Comparison of ENCODE assay signal across 15 cellular contexts in the genomic region with DNA sequence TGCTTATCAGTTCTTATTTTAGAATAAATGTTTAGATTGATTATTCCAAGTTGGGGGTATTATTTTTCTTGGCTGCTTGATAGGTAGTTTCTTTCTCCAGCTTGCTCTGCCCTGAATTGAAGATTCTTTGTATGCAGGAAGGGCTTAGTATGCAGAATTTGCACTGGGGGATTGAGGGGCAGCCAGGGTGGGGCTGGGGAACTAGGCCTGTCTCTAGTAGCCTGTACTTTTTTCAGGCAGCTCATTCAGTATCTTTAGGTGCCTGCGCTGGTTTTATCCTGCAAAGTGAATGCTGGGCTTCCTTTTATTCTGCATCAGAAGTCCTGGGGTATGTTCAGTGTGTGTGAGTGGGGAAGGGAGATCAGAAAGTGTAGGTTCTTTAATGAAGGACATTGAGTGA.
DNase-seq lines count a peak whose midpoint lies in the region; ATAC-seq, FAIRE-seq and TF ChIP-seq lines count a peak whose summit lies in the region.
"Had no signal": no experiment of that assay in that cellular context is flagged by ENCODE, and none has a peak within 500 bp of the region (broad histone marks: within the 10 kb centered on the region; RNA-seq: fewer than 3 reads in every experiment).

No MANE protein-coding gene starts in this region.

- no peak overlapping the region for H2BK20ac ChIP-seq in H9 (ENCODE audit: low read depth, low read length, poor library complexity, severe bottlenecking)

- H3K4me3 Mint-ChIP-seq in H9 (no peak overlapping the region), astrocyte (ENCODE audit: unreplicated experiment) (no peak overlapping the region), mesothelial cell of epicardium (no peak overlapping the region)
- H3K4me3 Mint-ChIP-seq: B cell; CD4-positive, CD25-positive, alpha-beta regulatory T cell had no signal

- H3K4ac ChIP-seq in H9 (ENCODE audit: low read depth, low read length): no peak overlapping the region

- H4K91ac ChIP-seq in H9 (ENCODE audit: insufficient read length, low read depth, low read length): no peak overlapping the region

- H3K9ac ChIP-seq in H9 (ENCODE audit: extremely low read depth, insufficient read length, low read length) (no peak overlapping the region), astrocyte (ENCODE audit: low read length) (no peak overlapping the region)
- H3K9ac ChIP-seq: BLaER1 treated with 17β-estradiol and CSF1 and Interleukin-3, amounts not matched to agents 10 nM and 100 nM; GM23248; KMS-11 had no signal

- no peaks in the 10 kb centered on the region for H3K9me3 ChIP-seq in H9 (ENCODE audit: control insufficient read depth, low read depth, low read length)
- H3K9me3 ChIP-seq in astrocyte (ENCODE audit: insufficient read depth, low read depth, low read length): no peaks in the 10 kb centered on the region
- H3K9me3 ChIP-seq: Caco-2 had no signal

- H3K9me3 Mint-ChIP-seq in H9: peaks cover 4 to 8% of the 10 kb centered on the region in 2 experiments; a peak in 4 of 5 replicates
- peaks cover 7% of the 10 kb centered on the region for H3K9me3 Mint-ChIP-seq in astrocyte (ENCODE audit: unreplicated experiment)
- H3K9me3 Mint-ChIP-seq in mesothelial cell of epicardium: peaks cover 22% of the 10 kb centered on the region

- no peaks in the 10 kb centered on the region for H3K23me2 ChIP-seq in H9 (ENCODE audit: insufficient read length, low read depth, low read length, poor library complexity, severe bottlenecking)

- H3K27ac Mint-ChIP-seq in H9: peak overlapping the region in 2 of 3 experiments; percentile 31 to 86; a peak in 2 of 7 replicates
- peak overlapping the region; percentile 50 for H3K27ac Mint-ChIP-seq in astrocyte (ENCODE audit: unreplicated experiment)
- H3K27ac Mint-ChIP-seq in mesothelial cell of epicardium: peak overlapping the region; percentile 32
- H3K27ac Mint-ChIP-seq: B cell; CD4-positive, CD25-positive, alpha-beta regulatory T cell had no signal

- H3K4me2 ChIP-seq in H9 (ENCODE audit: insufficient read depth, insufficient read length, low read length) (no peak overlapping the region), astrocyte (ENCODE audit: low read length) (no peak overlapping the region)
- H3K4me2 ChIP-seq: BLaER1 treated with 17β-estradiol and CSF1 and Interleukin-3, amounts not matched to agents 10 nM and 100 nM; KMS-11 had no signal

- no peak overlapping the region for H4K5ac ChIP-seq in H9 (ENCODE audit: insufficient read length, low read depth, low read length)

- no peak overlapping the region for H2BK5ac ChIP-seq in H9 (ENCODE audit: insufficient read length, low read length)

- no peaks in the 10 kb centered on the region for H3K79me1 ChIP-seq in H9 (ENCODE audit: insufficient read depth, low read depth, low read length, poor library complexity, severe bottlenecking)

- H3K36me3 Mint-ChIP-seq in H9 (ENCODE audit: insufficient read depth in 1 of 3, low read depth in 3 of 3) (peaks cover 0 to 9% (median 1%) of the 10 kb centered on the region in 3 experiments; a peak in 3 of 7 replicates), astrocyte (ENCODE audit: low read depth, unreplicated experiment) (no peaks in the 10 kb centered on the region), mesothelial cell of epicardium (peaks cover 9% of the 10 kb centered on the region)
- H3K36me3 Mint-ChIP-seq: CD4-positive, CD25-positive, alpha-beta regulatory T cell had no signal

- H3K4me1 Mint-ChIP-seq in H9 (peaks cover 14 to 21% of the 10 kb centered on the region in 2 experiments), astrocyte (ENCODE audit: low read depth, unreplicated experiment) (peaks cover 4% of the 10 kb centered on the region), mesothelial cell of epicardium (peaks cover 21% of the 10 kb centered on the region)
- H3K4me1 Mint-ChIP-seq: B cell; CD4-positive, CD25-positive, alpha-beta regulatory T cell had no signal

- H3K27me3 Mint-ChIP-seq in H9 (ENCODE audit: low read depth) (no peaks in the 10 kb centered on the region), astrocyte (ENCODE audit: low read depth, unreplicated experiment) (no peaks in the 10 kb centered on the region), mesothelial cell of epicardium (ENCODE audit: low read depth) (no peaks in the 10 kb centered on the region)
- H3K27me3 Mint-ChIP-seq: B cell had no signal

- no peak overlapping the region for H3K18ac ChIP-seq in H9 (ENCODE audit: insufficient read length, low read depth, low read length)

- WGBS in H9 (ENCODE audit: extremely low coverage, insufficient read length, low lambda C conversion rate): no CpG with 5 or more reads among the region's 1 CpG

- TF ChIP-seq CTCF in H9 (conservative IDR thresholded peaks at IDR 0.05) (no peak), astrocyte (IDR thresholded peaks at IDR 0.05; ENCODE audit: insufficient read depth, low read depth, low read length) (no peak), mesothelial cell of epicardium (IDR thresholded peaks at IDR 0.05; ENCODE audit: unreplicated experiment) (no peak)

- no peak overlapping the region for H3K14ac ChIP-seq in H9 (ENCODE audit: insufficient read depth, low read length)

- no peak overlapping the region for H3T11ph ChIP-seq in H9 (ENCODE audit: low read length)

- H2AFZ ChIP-seq in H9 (ENCODE audit: low read length) (no peak overlapping the region), astrocyte (ENCODE audit: low read depth, low read length) (no peak overlapping the region)
- H2AFZ ChIP-seq: GM23248 had no signal

- DNase-seq in H9: no peak
- DNase-seq in astrocyte (ENCODE audit: low read depth): no peak
- DNase-seq in mesothelial cell of epicardium (ENCODE audit: low spot score in 2 of 2, unreplicated experiment in 2 of 2): no peak
- no peak for DNase-seq in GM19239 (ENCODE audit: insufficient read length, low spot score)
- DNase-seq: Caco-2; CD4-positive, CD25-positive, alpha-beta regulatory T cell; GDM1; GM23248; H7 had no signal

- H3K79me2 ChIP-seq in H9 (ENCODE audit: insufficient read depth, low read length) (no peaks in the 10 kb centered on the region), astrocyte (ENCODE audit: insufficient read depth, low read length) (no peaks in the 10 kb centered on the region)

- H4K8ac ChIP-seq in H9 (replicated peaks; ENCODE audit: insufficient read length, low read depth, low read length): no peak overlapping the region

- H3K23ac ChIP-seq in H9 (ENCODE audit: insufficient read length, low read depth, low read length): no peak overlapping the region

- H2BK120ac ChIP-seq in H9 (ENCODE audit: low read depth, low read length, poor library complexity, severe bottlenecking): no peak overlapping the region

- ATAC-seq in HG03565 (IDR thresholded peaks at IDR 0.05; ENCODE audit: unreplicated experiment) (no peak), GM21723 (IDR thresholded peaks at IDR 0.05; ENCODE audit: unreplicated experiment) (no peak)

- no peak overlapping the region for H3K27ac ChIP-seq in H9 (ENCODE audit: insufficient read length, low read depth, low read length)
- H3K27ac ChIP-seq in astrocyte (ENCODE audit: low read depth, low read length): no peak overlapping the region
- H3K27ac ChIP-seq: BLaER1 treated with 17β-estradiol and CSF1 and Interleukin-3, amounts not matched to agents 10 nM and 100 nM; GM23248; KMS-11 had no signal

- H2AK5ac ChIP-seq in H9 (ENCODE audit: insufficient read length, low read length): no peak overlapping the region

- H4K20me1 ChIP-seq in H9 (ENCODE audit: control insufficient read depth, insufficient read depth, insufficient read length): no peaks in the 10 kb centered on the region
- no peaks in the 10 kb centered on the region for H4K20me1 ChIP-seq in astrocyte (ENCODE audit: insufficient read depth, low read length)
- H4K20me1 ChIP-seq: BLaER1 treated with 17β-estradiol and CSF1 and Interleukin-3, amounts not matched to agents 10 nM and 100 nM had no signal

- H2BK15ac ChIP-seq in H9 (ENCODE audit: low read depth, low read length): no peak overlapping the region

- H2BK12ac ChIP-seq in H9 (ENCODE audit: insufficient read length, low read depth, low read length): no peak overlapping the region

- no peaks in the 10 kb centered on the region for H3K27me3 ChIP-seq in H9 (ENCODE audit: insufficient read depth, low read length)
- no peaks in the 10 kb centered on the region for H3K27me3 ChIP-seq in astrocyte (ENCODE audit: insufficient read depth, low read length)
- H3K27me3 ChIP-seq: BLaER1 treated with 17β-estradiol and CSF1 and Interleukin-3, amounts not matched to agents 10 nM and 100 nM had no signal

- no peak overlapping the region for H3K4me3 ChIP-seq in astrocyte (ENCODE audit: insufficient read depth, low read depth, low read length)
- H3K4me3 ChIP-seq: BLaER1 treated with 17β-estradiol and CSF1 and Interleukin-3, amounts not matched to agents 10 nM and 100 nM; GM23248 had no signal

- FAIRE-seq in astrocyte (lab: Jason Lieb, UNC) (no peak), GM19239 (lab: Jason Lieb, UNC) (no peak)
- FAIRE-seq: D721Med had no signal

- H3K4me1 ChIP-seq in H9 (ENCODE audit: insufficient read depth, low read length) (no peaks in the 10 kb centered on the region), astrocyte (ENCODE audit: insufficient read depth, low read length) (peaks cover 3% of the 10 kb centered on the region)
- H3K4me1 ChIP-seq: BLaER1 treated with 17β-estradiol and CSF1 and Interleukin-3, amounts not matched to agents 10 nM and 100 nM had no signal

- H3K36me3 ChIP-seq in astrocyte (ENCODE audit: insufficient read depth, low read length): no peaks in the 10 kb centered on the region
- H3K36me3 ChIP-seq: BLaER1 treated with 17β-estradiol and CSF1 and Interleukin-3, amounts not matched to agents 10 nM and 100 nM had no signal

- no peak overlapping the region for H3K56ac ChIP-seq in H9 (ENCODE audit: insufficient read length, low read depth, low read length)
